In genomic region chr19:55676889-55677505, GRCh38 we compare ENCODE assay signal across 9 cellular contexts. TPM values are rescaled to one million over a fixed set of nuclear protein-coding genes. Genes with fewer than 3 reads are reported as not detected.
DNase-seq lines count a peak whose midpoint lies in the region; ATAC-seq and TF ChIP-seq lines count a peak whose summit lies in the region.
"Had no signal": no experiment of that assay in that cellular context is flagged by ENCODE, and none has a peak within 500 bp of the region (broad histone marks: within the 10 kb centered on the region; RNA-seq: fewer than 3 reads in every experiment).

No MANE protein-coding gene starts in this region.

- no peak for TF ChIP-seq CTCF in adrenal gland (IDR thresholded peaks at IDR 0.05)

- no peak overlapping the region for H4K5ac ChIP-seq in mesendoderm (ENCODE audit: low read length)

- H3K36me3 Mint-ChIP-seq in stimulated activated naive CD8-positive, alpha-beta T cell treated with anti-CD3 and anti-CD28 coated beads, Interleukin-15, Interleukin-2, amounts not matched to agents 100 ng/mL and 50 ng/mL, for 24 hours (ENCODE audit: low read depth): peaks cover 56% of the 10 kb centered on the region

- 45 to 60% (median 54%) methylated on average over 6 to 7 of the region's 7 CpGs for WGBS in adrenal gland, 4 donors
- no CpG with 5 or more reads among the region's 7 CpGs for WGBS in mesendoderm (ENCODE audit: extremely low coverage, insufficient coverage, low lambda C conversion rate)

- H3K27me3 Mint-ChIP-seq in stimulated activated naive CD8-positive, alpha-beta T cell treated with anti-CD3 and anti-CD28 coated beads, Interleukin-15, Interleukin-2, amounts not matched to agents 100 ng/mL and 50 ng/mL, for 24 hours: no peaks in the 10 kb centered on the region

- no peaks in the 10 kb centered on the region for H3K9me3 ChIP-seq in adrenal gland (replicated peaks in 1 of 3)

- H3K9ac ChIP-seq in mesendoderm (ENCODE audit: low read length): peak overlapping the region; percentile 45

- H3K36me3 ChIP-seq in adrenal gland (replicated peaks in 1 of 2): peaks cover 0 to 40% of the 10 kb centered on the region in 2 donors
- H3K36me3 ChIP-seq in mesendoderm (ENCODE audit: control insufficient read depth, insufficient read depth, low read length): peaks cover 2% of the 10 kb centered on the region

- peak overlapping the region; percentile 0 to 88 (median 83) for H3K27ac ChIP-seq in adrenal gland
- no peak overlapping the region for H3K27ac ChIP-seq in mesendoderm (ENCODE audit: low read depth, low read length)

- no peak overlapping the region for H3K56ac ChIP-seq in mesendoderm (ENCODE audit: low read length)

- H3K4me1 Mint-ChIP-seq in stimulated activated naive CD8-positive, alpha-beta T cell treated with anti-CD3 and anti-CD28 coated beads, Interleukin-15, Interleukin-2, amounts not matched to agents 100 ng/mL and 50 ng/mL, for 24 hours (ENCODE audit: low read depth): peaks cover 59% of the 10 kb centered on the region

- no peak overlapping the region for H2BK15ac ChIP-seq in mesendoderm (replicated peaks; ENCODE audit: low read depth)

- H2BK120ac ChIP-seq in mesendoderm (ENCODE audit: low read depth, low read length): no peak overlapping the region

- H3K27me3 ChIP-seq in adrenal gland (no peaks in the 10 kb centered on the region), mesendoderm (ENCODE audit: insufficient read depth, low read length, poor library complexity) (no peaks in the 10 kb centered on the region)

- H3K4me3 ChIP-seq in adrenal gland: peak overlapping the region in 1 of 4 donors; percentile 7
- H3K4me3 ChIP-seq in mesendoderm (ENCODE audit: low read length): no peak overlapping the region

- H3K4me3 Mint-ChIP-seq in stimulated activated naive CD8-positive, alpha-beta T cell treated with anti-CD3 and anti-CD28 coated beads, Interleukin-15, Interleukin-2, amounts not matched to agents 100 ng/mL and 50 ng/mL, for 24 hours: peak overlapping the region; percentile 94

- TF ChIP-seq POLR2A in adrenal gland (IDR thresholded peaks at IDR 0.05): no peak

- H3K23ac ChIP-seq in mesendoderm (ENCODE audit: low read length): no peak overlapping the region

- no peak for DNase-seq in stimulated activated naive CD8-positive, alpha-beta T cell treated with anti-CD3 and anti-CD28 coated beads, Interleukin-15, Interleukin-2, amounts not matched to agents 100 U/mL and 50 U/mL, for 24 hours
- DNase-seq in adrenal gland (no peak), mesendoderm (no peak), COR-L47 (lab: John Stamatoyannopoulos, UW) (no peak), SIG-M5 treated with dmso at 0.1 percent for 504 hours (lab: John Stamatoyannopoulos, UW; ENCODE audit: unreplicated experiment) (no peak), AG08395 (ENCODE audit: low spot score) (no peak)
- DNase-seq: NCI-H345 had no signal

- H3K9me3 Mint-ChIP-seq in stimulated activated naive CD8-positive, alpha-beta T cell treated with anti-CD3 and anti-CD28 coated beads, Interleukin-15, Interleukin-2, amounts not matched to agents 100 ng/mL and 50 ng/mL, for 24 hours: no peaks in the 10 kb centered on the region

- ATAC-seq in stimulated activated naive CD8-positive, alpha-beta T cell treated with anti-CD3 and anti-CD28 coated beads, Interleukin-15, Interleukin-2, amounts not matched to agents 100 U/mL and 50 U/mL, for 24 hours: no peak
- no peak for ATAC-seq in GM18861 (IDR thresholded peaks at IDR 0.05; ENCODE audit: unreplicated experiment)

- no peak overlapping the region for H2BK5ac ChIP-seq in mesendoderm (ENCODE audit: low read length)

- no peak overlapping the region for H2AK5ac ChIP-seq in mesendoderm (ENCODE audit: low read length)

- H4K8ac ChIP-seq in mesendoderm (ENCODE audit: low read depth, low read length): no peak overlapping the region

- peaks cover 41% of the 10 kb centered on the region for H3K79me2 ChIP-seq in mesendoderm (ENCODE audit: control insufficient read depth, insufficient read depth, low read length)

- peaks cover 22% of the 10 kb centered on the region for H3K79me1 ChIP-seq in mesendoderm (ENCODE audit: low read length)

- peak overlapping the region; percentile 59 for H3K27ac Mint-ChIP-seq in stimulated activated naive CD8-positive, alpha-beta T cell treated with anti-CD3 and anti-CD28 coated beads, Interleukin-15, Interleukin-2, amounts not matched to agents 100 ng/mL and 50 ng/mL, for 24 hours

- H3K4me2 ChIP-seq in mesendoderm (ENCODE audit: low read length): no peak overlapping the region

- no peak overlapping the region for H3K4ac ChIP-seq in mesendoderm (ENCODE audit: low read depth, low read length)

- peaks cover 60 to 69% of the 10 kb centered on the region in 2 donors for H3K4me1 ChIP-seq in adrenal gland (replicated peaks in 1 of 2)
- H3K4me1 ChIP-seq in mesendoderm (ENCODE audit: control insufficient read depth, low read depth, low read length): peaks cover 2% of the 10 kb centered on the region

- H3K18ac ChIP-seq in mesendoderm (ENCODE audit: low read length): no peak overlapping the region

- intact Hi-C loops in adrenal gland (cut with DNase I): no loop called here

RNA-seq across cellular contexts. Expression of gene EPN1, which starts 2.0 kb away (rescaled TPM):
- total RNA-seq in adrenal gland: 100 to 1,000 TPM; 119 to 235 (median 162) TPM
- 100 to 1,000 TPM in 1 of 3 donors, 10 to 100 TPM in 2; 27.8 to 151 (median 77.1) TPM for polyA plus RNA-seq in adrenal gland
- 112 TPM for polyA plus RNA-seq in mesendoderm (2013, experiment 1 of 2)
- polyA plus RNA-seq in mesendoderm (2013, experiment 2 of 2): 114 TPM

RNA-seq across cellular contexts. Expression of gene U2AF2, which starts 22.2 kb away (rescaled TPM):
- total RNA-seq in adrenal gland: 100 to 1,000 TPM in 6 of 8 donors, 10 to 100 TPM in 2; 76.0 to 178 (median 122) TPM
- 100 to 1,000 TPM in 1 of 3 donors, 10 to 100 TPM in 2; 58.9 to 243 (median 85.3) TPM for polyA plus RNA-seq in adrenal gland
- polyA plus RNA-seq in mesendoderm (2013, experiment 1 of 2): 204 TPM
- polyA plus RNA-seq in mesendoderm (2013, experiment 2 of 2): 201 TPM

RNA-seq across cellular contexts. Expression of gene CCDC106, which starts 29.0 kb away (rescaled TPM):
- total RNA-seq in adrenal gland: 10 to 100 TPM; 22.1 to 42.8 (median 27.9) TPM
- 10 to 100 TPM; 14.8 to 63.8 (median 42.8) TPM for polyA plus RNA-seq in adrenal gland
- polyA plus RNA-seq in mesendoderm (2013, experiment 1 of 2): 7.9 TPM
- 7.9 TPM for polyA plus RNA-seq in mesendoderm (2013, experiment 2 of 2)

RNA-seq across cellular contexts. Expression of gene ZNF581, which starts 33.5 kb away (rescaled TPM):
- 10 to 100 TPM; 16.8 to 55.7 (median 23.7) TPM for total RNA-seq in adrenal gland
- polyA plus RNA-seq in adrenal gland: 10 to 100 TPM in 2 of 3 donors, 1 to 10 TPM in 1; 8.7 to 23.3 (median 22.4) TPM
- polyA plus RNA-seq in mesendoderm (2013, experiment 1 of 2): 34.8 TPM
- 34.8 TPM for polyA plus RNA-seq in mesendoderm (2013, experiment 2 of 2)

RNA-seq across cellular contexts. Expression of gene ZNF580, which starts 36.2 kb away (rescaled TPM):
- total RNA-seq in adrenal gland: 10 to 100 TPM; 23.3 to 68.7 (median 46.0) TPM
- 100 to 1,000 TPM in 1 of 3 donors, 10 to 100 TPM in 2; 16.6 to 101 (median 97.5) TPM for polyA plus RNA-seq in adrenal gland
- 12.1 TPM for polyA plus RNA-seq in mesendoderm (2013, experiment 1 of 2)
- polyA plus RNA-seq in mesendoderm (2013, experiment 2 of 2): 13.5 TPM
